ENCODE assay signal across 8 cellular contexts in the genomic region with DNA sequence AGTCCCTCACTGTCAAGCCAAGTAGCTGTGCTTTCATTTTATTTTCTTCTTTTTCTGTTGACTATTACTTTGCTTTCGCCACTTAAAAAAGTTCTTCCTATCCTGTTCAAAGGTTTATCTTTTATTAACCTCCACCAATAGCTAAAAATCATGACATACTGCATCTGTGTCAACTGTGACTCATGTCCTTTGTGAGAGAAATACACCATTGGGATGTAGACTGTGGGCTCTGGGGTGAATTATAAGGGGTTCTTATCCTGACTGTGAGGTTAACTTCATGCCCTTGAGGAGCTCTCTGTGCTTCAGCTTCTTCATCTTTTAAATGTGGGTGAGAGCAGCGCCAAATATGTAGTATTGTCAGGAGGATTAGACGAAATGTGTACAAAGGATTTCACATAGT.
"Had no signal": no experiment of that assay in that cellular context is flagged by ENCODE, and none has a peak within 500 bp of the region (broad histone marks: within the 10 kb centered on the region; RNA-seq: fewer than 3 reads in every experiment).

No MANE protein-coding gene starts in this region.

- FAIRE-seq: HepG2, HTR-8/SVneo, K562 had no signal

- H3K27ac ChIP-seq: HL-60, KMS-11 had no signal

- DNase-seq: IMR-90, KBM-7, KG1 had no signal

- H3K4me3 ChIP-seq: K562 had no signal

- ATAC-seq: HepG2, K562 had no signal

- H3K9ac ChIP-seq: KMS-11 had no signal

- H3K4me2 ChIP-seq: KMS-11 had no signal
